Comparison of ENCODE assay signal across 1 cellular context in the genomic region with DNA sequence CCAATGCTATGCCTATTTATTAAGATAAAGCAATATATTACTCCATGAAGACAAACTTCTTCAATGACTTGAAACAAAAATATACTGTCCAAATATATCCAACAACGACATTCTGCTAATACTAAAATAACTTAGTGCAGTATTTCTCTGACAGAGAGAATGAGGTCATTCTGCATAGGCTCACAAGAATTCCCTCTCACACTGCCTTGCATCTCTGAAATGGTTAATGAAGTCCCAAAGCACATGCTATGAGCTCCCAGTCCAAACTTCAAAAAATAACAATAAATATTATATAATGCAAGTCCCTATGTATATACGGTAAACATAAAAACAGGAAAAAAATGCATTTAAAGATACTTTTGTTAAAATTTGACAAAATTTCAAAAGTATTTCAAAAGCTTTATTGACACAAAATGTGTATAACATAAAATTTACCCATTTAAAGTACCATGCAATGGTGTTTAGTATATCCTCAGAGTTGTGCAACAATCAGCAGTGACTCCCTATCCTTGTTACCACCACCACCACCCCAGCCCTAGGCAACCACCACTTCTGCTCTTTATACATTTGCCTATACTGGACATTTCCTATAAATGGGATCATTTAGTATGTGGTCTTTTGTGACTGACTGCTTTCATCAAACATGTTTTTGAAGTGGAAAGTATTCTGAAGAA.
TF ChIP-seq lines count a peak whose summit lies in the region.

No MANE protein-coding gene starts in this region.

TF ChIP-seq in SK-N-SH treated with all-trans-retinoic acid at 6 μM for 48 hours, 23 proteins besides CTCF, POLR2A, EP300 and RAD21 (continued from another document):
- no peak for TF ChIP-seq PATZ1 (CRISPR knock-in tag; IDR thresholded peaks at IDR 0.05; ENCODE audit: borderline replicate concordance)
- no peak for TF ChIP-seq ESRRG (CRISPR knock-in tag; IDR thresholded peaks at IDR 0.05)
- TF ChIP-seq POU6F1 (CRISPR knock-in tag; IDR thresholded peaks at IDR 0.05; ENCODE audit: borderline replicate concordance, low read depth): no peak
- TF ChIP-seq CSDC2 (CRISPR knock-in tag; IDR thresholded peaks at IDR 0.05): no peak
- no peak for TF ChIP-seq ZNF8 (CRISPR knock-in tag; IDR thresholded peaks at IDR 0.05)
- TF ChIP-seq TCF4 (CRISPR knock-in tag; IDR thresholded peaks at IDR 0.05; ENCODE audit: borderline replicate concordance): no peak
- TF ChIP-seq ARNTL (CRISPR knock-in tag; IDR thresholded peaks at IDR 0.05; ENCODE audit: borderline replicate concordance, low read depth): no peak
- TF ChIP-seq PPARA (CRISPR knock-in tag; IDR thresholded peaks at IDR 0.05; ENCODE audit: borderline replicate concordance): no peak
- no peak for TF ChIP-seq CSRNP3 (CRISPR knock-in tag; IDR thresholded peaks at IDR 0.05)
- TF ChIP-seq ZNF70 (CRISPR knock-in tag; IDR thresholded peaks at IDR 0.05): no peak
- TF ChIP-seq, protein P1, sequence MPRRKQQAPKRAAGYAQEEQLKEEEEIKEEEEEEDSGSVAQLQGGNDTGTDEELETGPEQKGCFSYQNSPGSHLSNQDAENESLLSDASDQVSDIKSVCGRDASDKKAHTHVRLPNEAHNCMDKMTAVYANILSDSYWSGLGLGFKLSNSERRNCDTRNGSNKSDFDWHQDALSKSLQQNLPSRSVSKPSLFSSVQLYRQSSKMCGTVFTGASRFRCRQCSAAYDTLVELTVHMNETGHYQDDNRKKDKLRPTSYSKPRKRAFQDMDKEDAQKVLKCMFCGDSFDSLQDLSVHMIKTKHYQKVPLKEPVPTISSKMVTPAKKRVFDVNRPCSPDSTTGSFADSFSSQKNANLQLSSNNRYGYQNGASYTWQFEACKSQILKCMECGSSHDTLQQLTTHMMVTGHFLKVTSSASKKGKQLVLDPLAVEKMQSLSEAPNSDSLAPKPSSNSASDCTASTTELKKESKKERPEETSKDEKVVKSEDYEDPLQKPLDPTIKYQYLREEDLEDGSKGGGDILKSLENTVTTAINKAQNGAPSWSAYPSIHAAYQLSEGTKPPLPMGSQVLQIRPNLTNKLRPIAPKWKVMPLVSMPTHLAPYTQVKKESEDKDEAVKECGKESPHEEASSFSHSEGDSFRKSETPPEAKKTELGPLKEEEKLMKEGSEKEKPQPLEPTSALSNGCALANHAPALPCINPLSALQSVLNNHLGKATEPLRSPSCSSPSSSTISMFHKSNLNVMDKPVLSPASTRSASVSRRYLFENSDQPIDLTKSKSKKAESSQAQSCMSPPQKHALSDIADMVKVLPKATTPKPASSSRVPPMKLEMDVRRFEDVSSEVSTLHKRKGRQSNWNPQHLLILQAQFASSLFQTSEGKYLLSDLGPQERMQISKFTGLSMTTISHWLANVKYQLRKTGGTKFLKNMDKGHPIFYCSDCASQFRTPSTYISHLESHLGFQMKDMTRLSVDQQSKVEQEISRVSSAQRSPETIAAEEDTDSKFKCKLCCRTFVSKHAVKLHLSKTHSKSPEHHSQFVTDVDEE (CRISPR knock-in tag; IDR thresholded peaks at IDR 0.05): no peak
- no peak for TF ChIP-seq RARB (CRISPR knock-in tag; IDR thresholded peaks at IDR 0.05)
